7 cellular contexts compared by ENCODE assay signal in genomic region chr4:153643406-153644016, GRCh38. TPM values are rescaled to one million over a fixed set of nuclear protein-coding genes. Genes with fewer than 3 reads are reported as not detected.
A peak's percentile ranks its signal among the peaks of the same experiment; 100 is the strongest.
DNase-seq lines count a peak whose midpoint lies in the region; ATAC-seq and TF ChIP-seq lines count a peak whose summit lies in the region.

No MANE protein-coding gene starts in this region.

- DNase-seq in GM10248 (ENCODE audit: extremely low spot score) (peak; percentile 74), NCI-H82 (lab: John Stamatoyannopoulos, UW) (peak; percentile 67), myocyte (ENCODE audit: low read depth) (peak; percentile 43), coronary artery (ENCODE audit: low spot score) (no peak)
- DNase-seq in central memory CD4-positive, alpha-beta T cell = peak; percentile 64

- ATAC-seq in GM21447 (IDR thresholded peaks at IDR 0.05; ENCODE audit: unreplicated experiment) = peak; percentile 92
- ATAC-seq in HG03575 (IDR thresholded peaks at IDR 0.05; ENCODE audit: extremely low read depth, insufficient number of reproducible peaks, low FRiP score, unreplicated experiment) = peak; percentile 88

- POLR2A ChIA-PET in GM10248 (lab: Yijun Ruan, JAX) = interaction anchor here (0.6 kb wide), 1 partner anchor 142 kb away, joined by 4 read pairs; no protein-coding TSS in a partner anchor

- no peak overlapping the region for H3K27ac ChIP-seq in coronary artery

- TF ChIP-seq CTCF in GM10248 (IDR thresholded peaks at IDR 0.05; ENCODE audit: control extremely low read depth, extremely low read depth, low read depth, missing control alignments) (peak; percentile 53), coronary artery (IDR thresholded peaks at IDR 0.05) (no peak)

- CTCF ChIA-PET in GM10248 (lab: Yijun Ruan, JAX) = interaction anchor here (0.7 to 3.2 kb wide), 38 partner anchors 8 to 560 kb away, joined by 3 to 48 read pairs (median 4); partner anchors contain the start of genes MND1, TLR2 and TMEM131L

- H3K4me3 ChIP-seq in coronary artery = no peak overlapping the region

RNA-seq across cellular contexts. Expression of gene TLR2, which starts 40.6 kb away (rescaled TPM):
- 0.47 TPM in 1 of 2 replicates, not detected in the other for total RNA-seq in myocyte
- polyA plus RNA-seq in myocyte (2012) = not detected
